7 cellular contexts compared by ENCODE assay signal in the genomic region with DNA sequence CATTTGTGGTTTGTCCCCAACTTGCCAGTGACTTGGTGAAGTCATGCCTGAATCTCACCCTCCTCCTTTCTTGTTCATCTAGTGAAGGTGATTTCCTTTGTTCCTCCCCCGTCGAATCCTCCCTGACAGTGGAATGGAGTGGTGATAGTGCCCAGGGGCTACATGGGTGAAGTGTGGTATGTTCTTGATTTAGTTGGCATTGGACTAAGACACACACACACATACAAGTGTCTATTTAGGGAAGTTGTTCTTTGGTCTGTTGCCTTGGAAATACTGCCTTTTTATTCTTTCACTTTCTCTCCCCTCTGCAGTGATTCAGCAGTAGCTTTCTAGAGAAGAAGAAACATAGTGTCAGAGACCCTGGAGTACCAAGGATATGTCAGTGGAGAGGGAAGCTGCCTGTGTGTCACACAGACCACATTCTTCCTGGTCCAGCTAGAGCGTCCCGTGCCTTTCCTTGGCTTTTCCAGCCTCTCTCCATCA. TPM values are rescaled to one million over a fixed set of nuclear protein-coding genes. Genes with fewer than 3 reads are reported as not detected.
A peak's percentile ranks its signal among the peaks of the same experiment; 100 is the strongest.
DNase-seq lines count a peak whose midpoint lies in the region; ATAC-seq and FAIRE-seq lines count a peak whose summit lies in the region.

No MANE protein-coding gene starts in this region.

- POLR2A ChIA-PET in activated CD4-positive, alpha-beta memory T cell treated with anti-CD3 and anti-CD28 coated beads for 36 hours (lab: Charles Lee) = interaction anchor here (1.0 to 1.9 kb wide), 5 partner anchors 8 to 275 kb away, joined by 3 to 13 read pairs (median 3); a partner anchor contains a TSS

- ATAC-seq in GM19035 (IDR thresholded peaks at IDR 0.05; ENCODE audit: unreplicated experiment) (peak; percentile 53), HG03108 (IDR thresholded peaks at IDR 0.05; ENCODE audit: unreplicated experiment) (peak; percentile 38), left lobe of liver (peak; percentile 42)

- intact Hi-C loops in activated CD4-positive, alpha-beta memory T cell treated with anti-CD3 and anti-CD28 coated beads for 36 hours (cut with micrococcal nuclease) = loop anchor here (1.0 to 10.0 kb wide), 5 partner anchors 9 to 793 kb away; a partner anchor contains a TSS

- H3K4me3 Mint-ChIP-seq in activated CD4-positive, alpha-beta memory T cell treated with anti-CD3 and anti-CD28 coated beads for 36 hours = peak overlapping the region; percentile 55

- CTCF ChIA-PET in activated CD4-positive, alpha-beta memory T cell treated with anti-CD3 and anti-CD28 coated beads for 36 hours (lab: Charles Lee) = interaction anchor here (2.7 to 3.3 kb wide), 2 partner anchors 10 to 12 kb away, joined by 9 to 13 read pairs; no protein-coding TSS in a partner anchor

- DNase-seq in activated CD4-positive, alpha-beta memory T cell treated with anti-CD3 and anti-CD28 coated beads for 36 hours = peak; percentile 60
- DNase-seq in left lobe of liver (ENCODE audit: low spot score) (no peak), LoVo (ENCODE audit: low spot score) (no peak), NK-92 (lab: John Stamatoyannopoulos, UW; ENCODE audit: unreplicated experiment) (no peak), frontal cortex (ENCODE audit: low spot score in 2 of 2) (no peak)

- H3K4me1 Mint-ChIP-seq in activated CD4-positive, alpha-beta memory T cell treated with anti-CD3 and anti-CD28 coated beads for 36 hours (ENCODE audit: low read depth) = peaks cover 93% of the 10 kb centered on the region

- peaks cover 8% of the 10 kb centered on the region for H3K36me3 Mint-ChIP-seq in activated CD4-positive, alpha-beta memory T cell treated with anti-CD3 and anti-CD28 coated beads for 36 hours

- H3K27me3 Mint-ChIP-seq in activated CD4-positive, alpha-beta memory T cell treated with anti-CD3 and anti-CD28 coated beads for 36 hours = no peaks in the 10 kb centered on the region

- no peak for FAIRE-seq in frontal cortex (lab: Jason Lieb, UNC)

- H3K9me3 Mint-ChIP-seq in activated CD4-positive, alpha-beta memory T cell treated with anti-CD3 and anti-CD28 coated beads for 36 hours = no peaks in the 10 kb centered on the region

- H3K27ac Mint-ChIP-seq in activated CD4-positive, alpha-beta memory T cell treated with anti-CD3 and anti-CD28 coated beads for 36 hours = peak overlapping the region; percentile 84

RNA-seq across cellular contexts. Expression of a gene that starts 10.9 kb away (rescaled TPM):
- total RNA-seq in activated CD4-positive, alpha-beta memory T cell treated with anti-CD3 and anti-CD28 coated beads for 36 hours = 10 to 100 TPM; 40.7 to 42.0 TPM
- total RNA-seq in left lobe of liver (9.3 TPM), frontal cortex (73.0 TPM)
